In the genomic region with DNA sequence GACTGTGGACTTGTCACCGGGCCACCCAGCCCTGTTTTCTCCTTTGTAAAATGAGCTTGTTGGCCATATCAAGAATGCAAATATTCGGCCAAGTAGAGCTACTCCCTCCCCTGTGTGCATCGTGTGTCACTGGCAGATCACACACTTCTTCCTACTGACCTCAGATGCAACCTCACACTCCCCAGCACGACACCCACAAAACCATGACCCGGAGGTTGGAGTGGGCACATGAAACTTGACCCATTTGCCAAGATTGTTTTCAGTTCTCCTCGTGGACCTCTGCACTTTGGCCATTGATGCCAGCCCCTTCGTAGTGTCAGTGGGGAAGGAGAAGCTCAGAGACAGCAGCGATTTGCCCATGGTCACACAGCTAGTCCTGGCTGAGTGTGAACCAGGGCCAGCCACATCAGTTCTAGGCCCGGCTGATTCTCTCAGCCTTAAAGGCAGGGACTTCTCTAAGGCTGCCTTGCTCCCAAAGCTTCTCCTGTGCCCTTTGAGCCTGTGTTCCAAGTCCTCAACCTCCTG, we compare ENCODE assay signal across 21 cellular contexts.
DNase-seq lines count a peak whose midpoint lies in the region; FAIRE-seq and TF ChIP-seq lines count a peak whose summit lies in the region.
"Had no signal": no experiment of that assay in that cellular context is flagged by ENCODE, and none has a peak within 500 bp of the region (broad histone marks: within the 10 kb centered on the region; RNA-seq: fewer than 3 reads in every experiment).

No MANE protein-coding gene starts in this region.

- H2BK20ac ChIP-seq in H1 (ENCODE audit: low read length), result no peak overlapping the region

- no peak overlapping the region for H3K56ac ChIP-seq in H1 (replicated peaks; ENCODE audit: insufficient read length, low read depth, low read length)

- H4K91ac ChIP-seq in H1 (replicated peaks; ENCODE audit: insufficient read length, low read length), result no peak overlapping the region

- H3K27ac ChIP-seq in WERI-Rb-1 (peak overlapping the region; percentile 57), H1 (ENCODE audit: low read depth, low read length) (no peak overlapping the region), parathyroid adenoma (no peak overlapping the region), uterus (no peak overlapping the region)
- H3K27ac ChIP-seq: BLaER1 treated with 17β-estradiol and CSF1 and Interleukin-3, amounts not matched to agents 10 nM and 100 nM; HL-60 had no signal

- H3K79me1 ChIP-seq in H1 (ENCODE audit: low read depth, low read length), result no peaks in the 10 kb centered on the region

- H3K4me1 ChIP-seq in H1 (replicated peaks in 1 of 4; ENCODE audit: control insufficient read depth in 3 of 4, insufficient read depth in 4 of 4, low read length in 3 of 4), result peaks cover 0 to 12% (median 6%) of the 10 kb centered on the region in 4 experiments; a peak in 4 of 7 replicates
- H3K4me1 ChIP-seq in parathyroid adenoma, result peaks cover 11% of the 10 kb centered on the region
- no peaks in the 10 kb centered on the region for H3K4me1 ChIP-seq in uterus

- H3K27me3 ChIP-seq in WERI-Rb-1 (ENCODE audit: insufficient read depth, low read depth, severe bottlenecking), result no peaks in the 10 kb centered on the region
- H3K27me3 ChIP-seq in H1 (replicated peaks in 1 of 4; ENCODE audit: control insufficient read depth in 3 of 4, extremely low read depth in 1 of 4, insufficient read depth in 3 of 4, low read length in 3 of 4), result peaks cover 0 to 33% (median 23%) of the 10 kb centered on the region in 4 experiments; a peak in 6 of 7 replicates
- no peaks in the 10 kb centered on the region for H3K27me3 ChIP-seq in parathyroid adenoma (ENCODE audit: control insufficient read depth, insufficient read depth, low read length)
- no peaks in the 10 kb centered on the region for H3K27me3 ChIP-seq in uterus
- H3K27me3 ChIP-seq: BLaER1 treated with 17β-estradiol and CSF1 and Interleukin-3, amounts not matched to agents 10 nM and 100 nM had no signal

- no peak overlapping the region for H3K4me2 ChIP-seq in H1 (ENCODE audit: insufficient read depth in 1 of 2, low read depth in 2 of 2, low read length in 2 of 2)
- H3K4me2 ChIP-seq in parathyroid adenoma (ENCODE audit: low read length), result no peak overlapping the region
- H3K4me2 ChIP-seq: BLaER1 treated with 17β-estradiol and CSF1 and Interleukin-3, amounts not matched to agents 10 nM and 100 nM had no signal

- H3K36me3 ChIP-seq in WERI-Rb-1 (peaks cover 34% of the 10 kb centered on the region), H1 (ENCODE audit: control insufficient read depth in 2 of 4, insufficient read depth in 4 of 4, low read length in 3 of 4) (no peaks in the 10 kb centered on the region), parathyroid adenoma (ENCODE audit: control insufficient read depth, insufficient read depth, low read length) (no peaks in the 10 kb centered on the region), uterus (no peaks in the 10 kb centered on the region)
- H3K36me3 ChIP-seq: BLaER1 treated with 17β-estradiol and CSF1 and Interleukin-3, amounts not matched to agents 10 nM and 100 nM; HAP-1 had no signal

- no peak for TF ChIP-seq POLR2A in H1 (IDR thresholded peaks at IDR 0.05; ENCODE audit: control extremely low read depth in 1 of 2, low read depth in 2 of 2, low read length in 2 of 2)
- no peak for TF ChIP-seq POLR2A in uterus (IDR thresholded peaks at IDR 0.05)

- no peak for FAIRE-seq in H1 (lab: Jason Lieb, UNC)
- no peak for FAIRE-seq in RCC 7860 (lab: Jason Lieb, UNC)
- FAIRE-seq: GM12891, GM19239, HTR-8/SVneo had no signal

- H2AFZ ChIP-seq in H1 (ENCODE audit: low read length), result no peak overlapping the region
- H2AFZ ChIP-seq in parathyroid adenoma, result peak overlapping the region; percentile 61

- no peak overlapping the region for H4K8ac ChIP-seq in H1 (ENCODE audit: extremely low read depth, insufficient read depth, low read length)

- H3K9ac ChIP-seq in H1 (replicated peaks in 1 of 4; ENCODE audit: extremely low read depth in 1 of 4, low read depth in 3 of 4, low read length in 3 of 4), result no peak overlapping the region
- H3K9ac ChIP-seq in parathyroid adenoma, result no peak overlapping the region
- H3K9ac ChIP-seq: BLaER1 treated with 17β-estradiol and CSF1 and Interleukin-3, amounts not matched to agents 10 nM and 100 nM had no signal

- TF ChIP-seq RAD21 in H1 (IDR thresholded peaks at IDR 0.05 in 1 of 2, conservative IDR thresholded peaks at IDR 0.05 in 1 of 2; ENCODE audit: low read depth in 2 of 2, low read length in 2 of 2), result no peak

- H3K23ac ChIP-seq in H1 (ENCODE audit: insufficient read length), result no peak overlapping the region

- H3K18ac ChIP-seq in H1 (ENCODE audit: extremely low read depth, low read length), result no peak overlapping the region

- TF ChIP-seq EP300 in H1 (IDR thresholded peaks at IDR 0.05; ENCODE audit: borderline replicate concordance in 1 of 2, low read depth in 2 of 2, low read length in 2 of 2), result no peak

- CTCF ChIA-PET in H1 (lab: Charles Lee; ENCODE audit: partially characterized antibody), result interaction anchor here (0.6 to 5.7 kb wide), 25 partner anchors 11 to 734 kb away, joined by 3 to 67 read pairs (median 4); a partner anchor contains a TSS

- no peak overlapping the region for H4K5ac ChIP-seq in H1 (ENCODE audit: insufficient read length, low read depth, low read length)

- H4K20me1 ChIP-seq in H1 (replicated peaks in 1 of 2; ENCODE audit: control insufficient read depth in 1 of 2, insufficient read depth in 2 of 2, low read length in 2 of 2), result peaks cover 0 to 3% of the 10 kb centered on the region in 2 experiments
- H4K20me1 ChIP-seq: BLaER1 treated with 17β-estradiol and CSF1 and Interleukin-3, amounts not matched to agents 10 nM and 100 nM had no signal

- POLR2A ChIA-PET in H1 (lab: Charles Lee; ENCODE audit: partially characterized antibody), result no interaction called here

- H3K9me3 ChIP-seq in WERI-Rb-1 (ENCODE audit: severe bottlenecking) (no peaks in the 10 kb centered on the region), H1 (ENCODE audit: insufficient read depth in 2 of 2, low read depth in 1 of 2, low read length in 1 of 2) (no peaks in the 10 kb centered on the region), parathyroid adenoma (ENCODE audit: control insufficient read depth, low read length) (no peaks in the 10 kb centered on the region), uterus (no peaks in the 10 kb centered on the region)
- H3K9me3 ChIP-seq: BLaER1 treated with 17β-estradiol and CSF1 and Interleukin-3, amounts not matched to agents 10 nM and 100 nM; HAP-1 had no signal

- WGBS in H1 (ENCODE audit: extremely low coverage in 1 of 2, insufficient coverage in 1 of 2, insufficient read length in 1 of 2, insufficient replicate concordance in 2 of 2, low coverage in 1 of 2, low lambda C conversion rate in 2 of 2, missing lambda C conversion rate in 1 of 2), 2 experiments, result 69% methylated on average over 9 of the region's 9 CpGs; no CpG with 5 or more reads in 1 of the 2 experiments

- H2BK120ac ChIP-seq in H1 (replicated peaks; ENCODE audit: low read depth, low read length), result no peak overlapping the region

- H3K79me2 ChIP-seq in H1 (ENCODE audit: control insufficient read depth in 1 of 2, insufficient read depth in 2 of 2, low read length in 2 of 2) (no peaks in the 10 kb centered on the region), parathyroid adenoma (no peaks in the 10 kb centered on the region)

- 0 out of 2 replicates have a peak overlapping the region, but pooled peaks have one; percentile 1 for H2BK12ac ChIP-seq in H1 (ENCODE audit: low read depth, low read length)

- H2AK5ac ChIP-seq in H1 (ENCODE audit: low read depth, low read length), result no peak overlapping the region

- no peak overlapping the region for H2BK15ac ChIP-seq in H1 (ENCODE audit: low read length)

- H3K23me2 ChIP-seq in H1 (ENCODE audit: low read depth, low read length), result no peaks in the 10 kb centered on the region

- intact Hi-C loops in uterus (cut with DNase I; ENCODE audit: low total_unique reads), result no loop called here

- H3K14ac ChIP-seq in H1 (ENCODE audit: insufficient read length), result no peak overlapping the region

- H3K4ac ChIP-seq in H1 (replicated peaks; ENCODE audit: insufficient read length, low read depth, low read length), result no peak overlapping the region

- DNase-seq in CD1c-positive myeloid dendritic cell (ENCODE audit: extremely low spot score) (peak; percentile 35), WERI-Rb-1 (no peak), H1 (ENCODE audit: low read depth in 1 of 2, low spot score in 2 of 2) (no peak), uterus (no peak), RCC 7860 (ENCODE audit: low spot score) (no peak)
- no peak for DNase-seq in activated CD8-positive, alpha-beta memory T cell treated with anti-CD3 and anti-CD28 coated beads, Interleukin-2, amount 50 U/mL, for 4 hours
- DNase-seq in activated effector memory CD4-positive, alpha-beta T cell treated with anti-CD3 and anti-CD28 coated beads, Interleukin-2, amount 50 U/mL, for 16 hours, result no peak
- DNase-seq: CD4-positive, CD25-positive, alpha-beta regulatory T cell; CD8-positive, alpha-beta memory T cell; COR-L47; DMS 273 treated with DMSO at 0.1 percent for 48 hours; DMS53; DND-41; EL had no signal

- H3K4me3 ChIP-seq in WERI-Rb-1 (ENCODE audit: low read depth, low read length), result no peak overlapping the region
- no peak overlapping the region for H3K4me3 ChIP-seq in H1 (ENCODE audit: extremely low read depth in 1 of 4, insufficient read depth in 2 of 4, low read depth in 3 of 4, low read length in 4 of 4)
- no peak overlapping the region for H3K4me3 ChIP-seq in parathyroid adenoma (ENCODE audit: low read depth, low read length)
- no peak overlapping the region for H3K4me3 ChIP-seq in uterus
- H3K4me3 ChIP-seq: BLaER1 treated with 17β-estradiol and CSF1 and Interleukin-3, amounts not matched to agents 10 nM and 100 nM; HAP-1 had no signal

- no peak overlapping the region for H2BK5ac ChIP-seq in H1 (ENCODE audit: low read depth, low read length)

- TF ChIP-seq CTCF in WERI-Rb-1 (IDR thresholded peaks at IDR 0.05; ENCODE audit: low read depth, low read length) (no peak), H1 (IDR thresholded peaks at IDR 0.05; ENCODE audit: control extremely low read depth in 1 of 3, insufficient read depth in 1 of 3, low read depth in 1 of 3, low read length in 3 of 3) (no peak), parathyroid adenoma (IDR thresholded peaks at IDR 0.05) (no peak), uterus (IDR thresholded peaks at IDR 0.05) (no peak)

TF ChIP-seq in H1, 55 proteins besides CTCF, POLR2A, EP300 and RAD21:
- TF ChIP-seq RFX5 (IDR thresholded peaks at IDR 0.05; ENCODE audit: borderline replicate concordance, low read depth, low read length) (no peak), RXRA (IDR thresholded peaks at IDR 0.05; ENCODE audit: insufficient read depth, low read depth, low read length) (no peak), CTBP2 (IDR thresholded peaks at IDR 0.05; ENCODE audit: borderline replicate concordance, insufficient read depth, insufficient read length, low read length) (no peak), CREB1 (IDR thresholded peaks at IDR 0.05) (no peak), SIX5 (IDR thresholded peaks at IDR 0.05; ENCODE audit: low read depth, low read length) (no peak)
